In genomic region chr17:17785407-17785806, GRCh38 we compare ENCODE assay signal across 11 cellular contexts. TPM values are rescaled to one million over a fixed set of nuclear protein-coding genes. Genes with fewer than 3 reads are reported as not detected.
DNase-seq lines count a peak whose midpoint lies in the region; ATAC-seq and TF ChIP-seq lines count a peak whose summit lies in the region.
"Had no signal": no experiment of that assay in that cellular context is flagged by ENCODE, and none has a peak within 500 bp of the region (broad histone marks: within the 10 kb centered on the region; RNA-seq: fewer than 3 reads in every experiment).

No MANE protein-coding gene starts in this region.

- no peaks in the 10 kb centered on the region for H3F3A ChIP-seq in Loucy (ENCODE audit: low read depth)

- no peaks in the 10 kb centered on the region for H3K9me2 ChIP-seq in Loucy (replicated peaks; ENCODE audit: low read depth, low read length)

- H3K9me3 ChIP-seq in Loucy (ENCODE audit: insufficient read depth, low read depth, low read length) = no peaks in the 10 kb centered on the region
- H3K9me3 ChIP-seq: thoracic aorta had no signal

- peak overlapping the region; percentile 76 for H3K4me3 Mint-ChIP-seq in endothelial cell (ENCODE audit: unreplicated experiment)
- peak overlapping the region; percentile 25 for H3K4me3 Mint-ChIP-seq in progenitor cell of endocrine pancreas (ENCODE audit: low read depth)
- H3K4me3 Mint-ChIP-seq in activated CD4-positive, alpha-beta memory T cell treated with anti-CD3 and anti-CD28 coated beads for 36 hours = no peak overlapping the region
- no peak overlapping the region for H3K4me3 Mint-ChIP-seq in activated naive CD4-positive, alpha-beta T cell treated with anti-CD3 and anti-CD28 coated beads for 36 hours
- H3K4me3 Mint-ChIP-seq: HFFc6 had no signal

- peak overlapping the region; percentile 8 for H3K9ac ChIP-seq in Loucy (ENCODE audit: low read depth, low read length, poor library complexity, severe bottlenecking)

- H4K20me1 ChIP-seq in Loucy (ENCODE audit: insufficient read depth, low read length, poor library complexity, severe bottlenecking) = peaks cover 74% of the 10 kb centered on the region

- peaks cover 49% of the 10 kb centered on the region for H3K4me1 ChIP-seq in Loucy (ENCODE audit: insufficient read depth, low read length, poor library complexity, severe bottlenecking)

- no peak overlapping the region for H3K4me3 ChIP-seq in Loucy (ENCODE audit: low read length, poor library complexity, severe bottlenecking)
- H3K4me3 ChIP-seq: thoracic aorta had no signal

- TF ChIP-seq CTCF in Loucy (conservative IDR thresholded peaks at IDR 0.05; ENCODE audit: low read length) = no peak
- no peak for TF ChIP-seq CTCF in endothelial cell (IDR thresholded peaks at IDR 0.05; ENCODE audit: unreplicated experiment)
- TF ChIP-seq CTCF in progenitor cell of endocrine pancreas (IDR thresholded peaks at IDR 0.05; ENCODE audit: unreplicated experiment) = no peak

- H3K27ac Mint-ChIP-seq in endothelial cell (ENCODE audit: unreplicated experiment) (no peak overlapping the region), progenitor cell of endocrine pancreas (peak overlapping the region; percentile 78)
- no peak overlapping the region for H3K27ac Mint-ChIP-seq in activated CD4-positive, alpha-beta memory T cell treated with anti-CD3 and anti-CD28 coated beads for 36 hours
- no peak overlapping the region for H3K27ac Mint-ChIP-seq in activated naive CD4-positive, alpha-beta T cell treated with anti-CD3 and anti-CD28 coated beads for 36 hours

- no peak overlapping the region for H2AFZ ChIP-seq in Loucy (ENCODE audit: low read length)

- no peak for ATAC-seq in HG02870 (IDR thresholded peaks at IDR 0.05; ENCODE audit: unreplicated experiment)

- intact Hi-C loops in activated CD4-positive, alpha-beta memory T cell treated with anti-CD3 and anti-CD28 coated beads for 36 hours (cut with micrococcal nuclease) = loop anchor here (2.0 kb wide), 1 partner anchor 35 kb away; no protein-coding TSS in a partner anchor
- intact Hi-C loops in activated naive CD4-positive, alpha-beta T cell treated with anti-CD3 and anti-CD28 coated beads for 36 hours (cut with micrococcal nuclease) = loop anchor here (2.0 kb wide), 1 partner anchor 103 kb away; no protein-coding TSS in a partner anchor

- peaks cover 24% of the 10 kb centered on the region for H3K27me3 Mint-ChIP-seq in endothelial cell (ENCODE audit: unreplicated experiment)
- no peaks in the 10 kb centered on the region for H3K27me3 Mint-ChIP-seq in progenitor cell of endocrine pancreas
- H3K27me3 Mint-ChIP-seq in activated CD4-positive, alpha-beta memory T cell treated with anti-CD3 and anti-CD28 coated beads for 36 hours = no peaks in the 10 kb centered on the region
- peaks cover 2% of the 10 kb centered on the region for H3K27me3 Mint-ChIP-seq in activated naive CD4-positive, alpha-beta T cell treated with anti-CD3 and anti-CD28 coated beads for 36 hours (ENCODE audit: low read depth)

- H3K4me2 ChIP-seq in Loucy (ENCODE audit: low read depth, low read length, poor library complexity, severe bottlenecking) = peak overlapping the region; percentile 75

- POLR2A ChIA-PET in activated CD4-positive, alpha-beta memory T cell treated with anti-CD3 and anti-CD28 coated beads for 36 hours (lab: Charles Lee) = no interaction called here

- H3K9me3 Mint-ChIP-seq in endothelial cell (ENCODE audit: unreplicated experiment) (no peaks in the 10 kb centered on the region), progenitor cell of endocrine pancreas (ENCODE audit: low read depth) (no peaks in the 10 kb centered on the region)
- H3K9me3 Mint-ChIP-seq in activated CD4-positive, alpha-beta memory T cell treated with anti-CD3 and anti-CD28 coated beads for 36 hours = no peaks in the 10 kb centered on the region
- no peaks in the 10 kb centered on the region for H3K9me3 Mint-ChIP-seq in activated naive CD4-positive, alpha-beta T cell treated with anti-CD3 and anti-CD28 coated beads for 36 hours
- H3K9me3 Mint-ChIP-seq: HFFc6 had no signal

- H3K36me3 ChIP-seq in Loucy (ENCODE audit: insufficient read depth, low read length) = peaks cover 4% of the 10 kb centered on the region; the same call in 1 of the 2 replicates
- H3K36me3 ChIP-seq: thoracic aorta had no signal

- H3K4me1 Mint-ChIP-seq in endothelial cell (ENCODE audit: unreplicated experiment) = peaks cover 24% of the 10 kb centered on the region
- H3K4me1 Mint-ChIP-seq in progenitor cell of endocrine pancreas (ENCODE audit: low read depth) = peaks cover 62% of the 10 kb centered on the region
- H3K4me1 Mint-ChIP-seq in activated CD4-positive, alpha-beta memory T cell treated with anti-CD3 and anti-CD28 coated beads for 36 hours (ENCODE audit: low read depth) = peaks cover 7% of the 10 kb centered on the region
- H3K4me1 Mint-ChIP-seq in activated naive CD4-positive, alpha-beta T cell treated with anti-CD3 and anti-CD28 coated beads for 36 hours (ENCODE audit: low read depth) = peaks cover 21% of the 10 kb centered on the region

- peaks cover 86% of the 10 kb centered on the region for H3K79me2 ChIP-seq in Loucy (ENCODE audit: insufficient read depth, low read length)

- CTCF ChIA-PET in activated CD4-positive, alpha-beta memory T cell treated with anti-CD3 and anti-CD28 coated beads for 36 hours (lab: Charles Lee) = interaction anchor here (1.0 to 1.4 kb wide), 3 partner anchors 11 to 108 kb away, joined by 3 to 4 read pairs (median 3); no protein-coding TSS in a partner anchor
- CTCF ChIA-PET in activated naive CD4-positive, alpha-beta T cell treated with anti-CD3 and anti-CD28 coated beads for 36 hours (lab: Charles Lee) = interaction anchor here (0.7 to 1.1 kb wide), 4 partner anchors 21 to 308 kb away, joined by 3 to 4 read pairs (median 3); no protein-coding TSS in a partner anchor

- H3K27me3 ChIP-seq in Loucy (ENCODE audit: insufficient read depth, low read length, poor library complexity, severe bottlenecking) = no peaks in the 10 kb centered on the region

- DNase-seq in NCI-H748 (lab: John Stamatoyannopoulos, UW; ENCODE audit: unreplicated experiment) (peak; percentile 23), NCI-H748 treated with DMSO at 0.1 percent for 48 hours (lab: John Stamatoyannopoulos, UW) (no peak), endothelial cell (ENCODE audit: low spot score) (no peak), progenitor cell of endocrine pancreas (ENCODE audit: low spot score, unreplicated experiment) (no peak)
- DNase-seq in activated CD4-positive, alpha-beta memory T cell treated with anti-CD3 and anti-CD28 coated beads for 36 hours = no peak
- DNase-seq in activated naive CD4-positive, alpha-beta T cell treated with anti-CD3 and anti-CD28 coated beads for 36 hours = no peak
- DNase-seq: HFFc6, hippocampal formation had no signal

- H3K36me3 Mint-ChIP-seq in endothelial cell (ENCODE audit: low read depth, unreplicated experiment) = no peaks in the 10 kb centered on the region
- H3K36me3 Mint-ChIP-seq in progenitor cell of endocrine pancreas (ENCODE audit: insufficient read depth) = no peaks in the 10 kb centered on the region
- H3K36me3 Mint-ChIP-seq in activated CD4-positive, alpha-beta memory T cell treated with anti-CD3 and anti-CD28 coated beads for 36 hours = no peaks in the 10 kb centered on the region
- no peaks in the 10 kb centered on the region for H3K36me3 Mint-ChIP-seq in activated naive CD4-positive, alpha-beta T cell treated with anti-CD3 and anti-CD28 coated beads for 36 hours (ENCODE audit: low read depth)

RNA-seq across cellular contexts. Expression of gene SREBF1, which starts 51.4 kb away (rescaled TPM):
- total RNA-seq in endothelial cell (ENCODE audit: unreplicated experiment) (146 TPM), progenitor cell of endocrine pancreas (85.0 and 98.9 TPM in 2 replicates)
- total RNA-seq in activated CD4-positive, alpha-beta memory T cell treated with anti-CD3 and anti-CD28 coated beads for 36 hours = 100 to 1,000 TPM in 1 of 2 experiments, 10 to 100 TPM in 1; 93.7 to 106 TPM
- 10 to 100 TPM; 79.3 to 84.9 TPM for total RNA-seq in activated naive CD4-positive, alpha-beta T cell treated with anti-CD3 and anti-CD28 coated beads for 36 hours

Comparison
In these comparisons a context has a peak if more than half of its experiments do, and no peak if none do; other contexts are left out.
1. H3K4me3 Mint-ChIP-seq: peak in endothelial cell (single experiment) and progenitor cell of endocrine pancreas (single experiment); none in activated CD4-positive, alpha-beta memory T cell treated with anti-CD3 and anti-CD28 coated beads for 36 hours (single experiment) and activated naive CD4-positive, alpha-beta T cell treated with anti-CD3 and anti-CD28 coated beads for 36 hours (single experiment).